ENCODE assay signal across 12 cellular contexts in the genomic region with DNA sequence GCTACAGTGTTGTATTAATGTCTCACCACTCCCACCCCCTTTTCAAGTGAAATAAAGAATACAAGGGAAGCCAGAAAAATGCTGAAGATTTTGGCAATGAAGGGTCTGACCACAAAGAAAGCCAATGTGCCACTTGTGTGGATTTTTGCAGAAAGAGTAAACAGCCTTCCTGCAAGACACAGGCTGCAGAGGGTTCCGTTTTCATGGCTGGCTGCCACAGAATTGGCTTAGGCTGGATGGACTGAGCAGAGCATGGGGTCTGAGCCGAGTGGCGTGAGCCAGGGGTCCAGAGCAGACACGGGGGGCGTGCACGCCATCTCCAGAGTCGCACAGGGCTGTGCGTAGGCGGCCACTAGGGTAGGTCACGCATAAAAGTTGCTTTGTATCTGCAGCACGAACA.
DNase-seq lines count a peak whose midpoint lies in the region; ATAC-seq and TF ChIP-seq lines count a peak whose summit lies in the region.
"Had no signal": no experiment of that assay in that cellular context is flagged by ENCODE, and none has a peak within 500 bp of the region (broad histone marks: within the 10 kb centered on the region; RNA-seq: fewer than 3 reads in every experiment).

No MANE protein-coding gene starts in this region.

- H3K9me3 Mint-ChIP-seq in naive thymus-derived CD8-positive, alpha-beta T cell, result peaks cover 0 to 28% (median 14%) of the 10 kb centered on the region in 9 donors

- peaks cover 2% of the 10 kb centered on the region for H3K4me1 ChIP-seq in ovary (ENCODE audit: insufficient read depth)

- POLR2A ChIA-PET in naive thymus-derived CD8-positive, alpha-beta T cell (lab: Charles Lee), result no interaction called here

- peaks cover 0 to 8% (median 0%) of the 10 kb centered on the region in 3 donors for H3K36me3 Mint-ChIP-seq in naive thymus-derived CD8-positive, alpha-beta T cell
- H3K36me3 Mint-ChIP-seq: CD14-positive monocyte had no signal

- H3K27ac Mint-ChIP-seq in naive thymus-derived CD8-positive, alpha-beta T cell, result no peak overlapping the region
- H3K27ac Mint-ChIP-seq: CD14-positive monocyte had no signal

- peak overlapping the region; percentile 20; the same call in 1 of the 2 replicates for H3K4me3 ChIP-seq in AG10803 (ENCODE audit: low read length)
- peak overlapping the region; percentile 3 for H3K4me3 ChIP-seq in ovary
- H3K4me3 ChIP-seq in foreskin fibroblast (ENCODE audit: low read depth in 1 of 2, low read length in 2 of 2), result peak overlapping the region in 1 of 2 donors; percentile 44

- no peaks in the 10 kb centered on the region for H3K27me3 ChIP-seq in ovary

- TF ChIP-seq POLR2A in ovary (IDR thresholded peaks at IDR 0.05), result no peak

- H3K4me1 Mint-ChIP-seq in naive thymus-derived CD8-positive, alpha-beta T cell, result peaks cover 0 to 1% (median 0%) of the 10 kb centered on the region in 4 donors
- H3K4me1 Mint-ChIP-seq: CD14-positive monocyte had no signal

- ATAC-seq in naive thymus-derived CD8-positive, alpha-beta T cell, result no peak
- ATAC-seq: left colon had no signal

- no peak overlapping the region for H3K4me3 Mint-ChIP-seq in naive thymus-derived CD8-positive, alpha-beta T cell
- H3K4me3 Mint-ChIP-seq: CD14-positive monocyte had no signal

- intact Hi-C loops in ovary (cut with DNase I), result no loop called here

- H3K36me3 ChIP-seq in ovary, result no peaks in the 10 kb centered on the region

- WGBS in ovary, 3 donors, result 17 to 23% (median 17%) methylated on average over 11 of the region's 11 CpGs

- H3K9me3 ChIP-seq in ovary, result no peaks in the 10 kb centered on the region

- no peak for TF ChIP-seq EP300 in ovary (IDR thresholded peaks at IDR 0.05)

- H3K27ac ChIP-seq in ovary, result no peak overlapping the region
- H3K27ac ChIP-seq: skin epidermis had no signal

- TF ChIP-seq CTCF in AG10803 (conservative IDR thresholded peaks at IDR 0.05; ENCODE audit: low read length) (no peak), ovary (IDR thresholded peaks at IDR 0.05) (no peak), foreskin fibroblast (IDR thresholded peaks at IDR 0.05; ENCODE audit: low read depth, low read length) (no peak)

- DNase-seq in AG10803 (ENCODE audit: low read depth) (peak; percentile 41), SK-N-DZ (ENCODE audit: low spot score) (peak; percentile 18), fibroblast of gingiva (ENCODE audit: low read depth) (peak; percentile 4), ovary (no peak), glomerular visceral epithelial cell (ENCODE audit: extremely low spot score) (no peak), foreskin fibroblast (no peak)
- no peak for DNase-seq in activated CD4-positive, alpha-beta T cell treated with anti-CD3 and anti-CD28 coated beads for 1 hour
- no peak for DNase-seq in naive thymus-derived CD8-positive, alpha-beta T cell
- DNase-seq: erythroblast had no signal

- peaks cover 0 to 22% (median 6%) of the 10 kb centered on the region in 5 donors for H3K27me3 Mint-ChIP-seq in naive thymus-derived CD8-positive, alpha-beta T cell

Comparison
In these comparisons a context has a peak if more than half of its experiments do, and no peak if none do; other contexts are left out.
1. DNase-seq: peak in AG10803 (single experiment), SK-N-DZ (single experiment) and fibroblast of gingiva (single experiment); none in ovary (0 of 5), glomerular visceral epithelial cell (single experiment), activated CD4-positive, alpha-beta T cell treated with anti-CD3 and anti-CD28 coated beads for 1 hour (single experiment), foreskin fibroblast (0 of 2) and naive thymus-derived CD8-positive, alpha-beta T cell (0 of 10).